28 cellular contexts compared by ENCODE assay signal in genomic region chr6:135393289-135393688, GRCh38.
"Had no signal": no experiment of that assay in that cellular context is flagged by ENCODE, and none has a peak within 500 bp of the region (broad histone marks: within the 10 kb centered on the region; RNA-seq: fewer than 3 reads in every experiment).

No MANE protein-coding gene starts in this region.

- H3K4me3 ChIP-seq: ascending aorta, breast epithelium, esophagus muscularis mucosa had no signal

- H3K4me3 Mint-ChIP-seq: activated CD4-positive, alpha-beta memory T cell treated with anti-CD3 and anti-CD28 coated beads, Interleukin-2, amount 10 ng/mL, durations not matched to agents 7 days and 5 days; activated CD4-positive, alpha-beta T cell treated with anti-CD3 and anti-CD28 coated beads, Interleukin-2, amount 10 ng/mL, durations not matched to agents 7 days and 5 days; activated naive CD4-positive, alpha-beta T cell treated with anti-CD3 and anti-CD28 coated beads, Interleukin-2, amount 10 ng/mL, durations not matched to agents 7 days and 5 days; activated naive CD8-positive, alpha-beta T cell treated with anti-CD3 and anti-CD28 coated beads, Interleukin-2, amount 10 ng/mL, durations not matched to agents 7 days and 5 days; activated T-cell treated with anti-CD3 and anti-CD28 coated beads, Interleukin-2, amount 50 U/mL, for 24 hours; activated T-cell treated with anti-CD3 and anti-CD28 coated beads, Interleukin-2, amount 50 U/mL, for 72 hours; brain; effector memory CD8-positive, alpha-beta T cell; WTC11 had no signal

- ATAC-seq: activated naive CD4-positive, alpha-beta T cell treated with anti-CD3 and anti-CD28 coated beads, Interleukin-2, amount 50 U/mL, for 72 hours; activated T-cell treated with anti-CD3 and anti-CD28 coated beads, Interleukin-2, amount 50 U/mL, for 72 hours; effector memory CD8-positive, alpha-beta T cell; WTC11 had no signal

- H3K36me3 ChIP-seq: breast epithelium had no signal

- H3K27ac Mint-ChIP-seq: activated CD4-positive, alpha-beta memory T cell treated with anti-CD3 and anti-CD28 coated beads, Interleukin-2, amount 10 ng/mL, durations not matched to agents 7 days and 5 days; activated CD4-positive, alpha-beta T cell treated with anti-CD3 and anti-CD28 coated beads, Interleukin-2, amount 10 ng/mL, durations not matched to agents 7 days and 5 days; activated naive CD4-positive, alpha-beta T cell treated with anti-CD3 and anti-CD28 coated beads, Interleukin-2, amount 10 ng/mL, durations not matched to agents 7 days and 5 days; activated naive CD4-positive, alpha-beta T cell treated with anti-CD3 and anti-CD28 coated beads, Interleukin-2, amount 50 U/mL, for 72 hours; activated naive CD8-positive, alpha-beta T cell treated with anti-CD3 and anti-CD28 coated beads, Interleukin-2, amount 10 ng/mL, durations not matched to agents 7 days and 5 days; activated T-cell treated with anti-CD3 and anti-CD28 coated beads, Interleukin-2, amount 50 U/mL, for 24 hours; activated T-cell treated with anti-CD3 and anti-CD28 coated beads, Interleukin-2, amount 50 U/mL, for 72 hours; brain; effector memory CD8-positive, alpha-beta T cell; WTC11 had no signal

- H3K36me3 Mint-ChIP-seq: activated naive CD4-positive, alpha-beta T cell treated with anti-CD3 and anti-CD28 coated beads, Interleukin-2, amount 10 ng/mL, durations not matched to agents 7 days and 5 days; activated naive CD4-positive, alpha-beta T cell treated with anti-CD3 and anti-CD28 coated beads, Interleukin-2, amount 50 U/mL, for 72 hours; brain; WTC11 had no signal

- H3K27me3 Mint-ChIP-seq: activated CD4-positive, alpha-beta memory T cell treated with anti-CD3 and anti-CD28 coated beads, Interleukin-2, amount 10 ng/mL, durations not matched to agents 7 days and 5 days; activated CD4-positive, alpha-beta T cell treated with anti-CD3 and anti-CD28 coated beads, Interleukin-2, amount 10 ng/mL, durations not matched to agents 7 days and 5 days; activated naive CD4-positive, alpha-beta T cell treated with anti-CD3 and anti-CD28 coated beads, Interleukin-2, amount 10 ng/mL, durations not matched to agents 7 days and 5 days; activated naive CD8-positive, alpha-beta T cell treated with anti-CD3 and anti-CD28 coated beads, Interleukin-2, amount 10 ng/mL, durations not matched to agents 7 days and 5 days; activated T-cell treated with anti-CD3 and anti-CD28 coated beads, Interleukin-2, amount 50 U/mL, for 24 hours; brain; effector memory CD8-positive, alpha-beta T cell had no signal

- H3K9me3 Mint-ChIP-seq: activated CD4-positive, alpha-beta memory T cell treated with anti-CD3 and anti-CD28 coated beads, Interleukin-2, amount 10 ng/mL, durations not matched to agents 7 days and 5 days; activated CD4-positive, alpha-beta T cell treated with anti-CD3 and anti-CD28 coated beads, Interleukin-2, amount 10 ng/mL, durations not matched to agents 7 days and 5 days; activated naive CD4-positive, alpha-beta T cell treated with anti-CD3 and anti-CD28 coated beads, Interleukin-2, amount 10 ng/mL, durations not matched to agents 7 days and 5 days; activated naive CD4-positive, alpha-beta T cell treated with anti-CD3 and anti-CD28 coated beads, Interleukin-2, amount 50 U/mL, for 72 hours; activated naive CD8-positive, alpha-beta T cell treated with anti-CD3 and anti-CD28 coated beads, Interleukin-2, amount 10 ng/mL, durations not matched to agents 7 days and 5 days; activated T-cell treated with anti-CD3 and anti-CD28 coated beads, Interleukin-2, amount 50 U/mL, for 24 hours; activated T-cell treated with anti-CD3 and anti-CD28 coated beads, Interleukin-2, amount 50 U/mL, for 72 hours; brain; effector memory CD8-positive, alpha-beta T cell; WTC11 had no signal

- H3K27ac ChIP-seq: ascending aorta, breast epithelium, esophagus muscularis mucosa, VCaP had no signal

- H3K9me3 ChIP-seq: ascending aorta, breast epithelium, esophagus muscularis mucosa had no signal

- DNase-seq: activated CD4-positive, alpha-beta memory T cell treated with anti-CD3 and anti-CD28 coated beads, Interleukin-2, amount 10 ng/mL, durations not matched to agents 7 days and 5 days; activated CD4-positive, alpha-beta T cell treated with anti-CD3 and anti-CD28 coated beads for 1 hour; activated CD4-positive, alpha-beta T cell treated with anti-CD3 and anti-CD28 coated beads for 4 hours; activated CD4-positive, alpha-beta T cell treated with anti-CD3 and anti-CD28 coated beads, Interleukin-2, amount 10 ng/mL, durations not matched to agents 7 days and 5 days; activated CD4-positive, alpha-beta T cell treated with anti-CD3 and anti-CD28 coated beads, Interleukin-2, amount 50 U/mL, for 4 hours; activated CD8-positive, alpha-beta memory T cell treated with anti-CD3 and anti-CD28 coated beads, Interleukin-2, amount 50 U/mL, for 48 hours; activated gamma-delta T cell; activated naive CD4-positive, alpha-beta T cell; activated naive CD4-positive, alpha-beta T cell treated with anti-CD3 and anti-CD28 coated beads, Interleukin-2, amount 10 ng/mL, durations not matched to agents 7 days and 5 days; activated naive CD8-positive, alpha-beta T cell treated with anti-CD3 and anti-CD28 coated beads, Interleukin-2, amount 10 ng/mL, durations not matched to agents 7 days and 5 days; activated T-cell treated with anti-CD3 and anti-CD28 coated beads for 4 hours; activated T-cell treated with anti-CD3 and anti-CD28 coated beads, Interleukin-2, amount 50 U/mL, for 24 hours; activated T-cell treated with anti-CD3 and anti-CD28 coated beads, Interleukin-2, amount 50 U/mL, for 72 hours; caudate nucleus; cortex of kidney; dermis blood vessel endothelial cell; effector CD4-positive, alpha-beta T cell; effector memory CD8-positive, alpha-beta T cell; erythroblast; foreskin fibroblast; T-helper 2 cell had no signal

- H3K4me1 Mint-ChIP-seq: activated CD4-positive, alpha-beta memory T cell treated with anti-CD3 and anti-CD28 coated beads, Interleukin-2, amount 10 ng/mL, durations not matched to agents 7 days and 5 days; activated CD4-positive, alpha-beta T cell treated with anti-CD3 and anti-CD28 coated beads, Interleukin-2, amount 10 ng/mL, durations not matched to agents 7 days and 5 days; activated naive CD4-positive, alpha-beta T cell treated with anti-CD3 and anti-CD28 coated beads, Interleukin-2, amount 10 ng/mL, durations not matched to agents 7 days and 5 days; activated naive CD8-positive, alpha-beta T cell treated with anti-CD3 and anti-CD28 coated beads, Interleukin-2, amount 10 ng/mL, durations not matched to agents 7 days and 5 days; brain; WTC11 had no signal

- H3K27me3 ChIP-seq: ascending aorta, breast epithelium, esophagus muscularis mucosa had no signal

- H3K4me1 ChIP-seq: ascending aorta, breast epithelium, esophagus muscularis mucosa had no signal
